10 cellular contexts compared by ENCODE assay signal in genomic region chr5:57094753-57095683, GRCh38.
DNase-seq lines count a peak whose midpoint lies in the region; ATAC-seq and TF ChIP-seq lines count a peak whose summit lies in the region.
"Had no signal": no experiment of that assay in that cellular context is flagged by ENCODE, and none has a peak within 500 bp of the region (broad histone marks: within the 10 kb centered on the region; RNA-seq: fewer than 3 reads in every experiment).

No MANE protein-coding gene starts in this region.

- ATAC-seq in right cardiac atrium = no peak
- ATAC-seq in esophagus mucosa = peak; percentile 58
- ATAC-seq in HG03280 (IDR thresholded peaks at IDR 0.05; ENCODE audit: unreplicated experiment) = no peak

- no peak overlapping the region for H3K27ac ChIP-seq in left ventricle myocardium inferior (replicated peaks)
- H3K27ac ChIP-seq in right cardiac atrium (ENCODE audit: low read length) = no peak overlapping the region
- no peak overlapping the region for H3K27ac ChIP-seq in OCI-LY1 (ENCODE audit: low read depth, low read length, poor library complexity, severe bottlenecking)
- H3K27ac ChIP-seq: ascending aorta, ovary had no signal

- H3K9me3 ChIP-seq in left ventricle myocardium inferior (replicated peaks) (peaks cover 32% of the 10 kb centered on the region), right cardiac atrium (ENCODE audit: control insufficient read depth, low read length) (peaks cover 3% of the 10 kb centered on the region), OCI-LY1 (ENCODE audit: low read length) (0 out of 2 replicates have a peak, but pooled peaks cover 2% of the 10 kb centered on the region)
- H3K9me3 ChIP-seq: ovary had no signal

- H3K27me3 ChIP-seq in left ventricle myocardium inferior (ENCODE audit: low read depth) = peaks cover 9% of the 10 kb centered on the region
- no peaks in the 10 kb centered on the region for H3K27me3 ChIP-seq in right cardiac atrium (ENCODE audit: control insufficient read depth, insufficient read depth)
- no peaks in the 10 kb centered on the region for H3K27me3 ChIP-seq in OCI-LY1 (ENCODE audit: insufficient read depth, low read length)
- H3K27me3 ChIP-seq: ascending aorta, ovary had no signal

- no peaks in the 10 kb centered on the region for H3K4me1 ChIP-seq in left ventricle myocardium inferior
- H3K4me1 ChIP-seq in right cardiac atrium (ENCODE audit: control insufficient read depth, insufficient read depth, low read length) = no peaks in the 10 kb centered on the region
- H3K4me1 ChIP-seq in OCI-LY1 (ENCODE audit: insufficient read depth, low read length, severe bottlenecking) = no peaks in the 10 kb centered on the region
- H3K4me1 ChIP-seq: ascending aorta had no signal

- H3F3A ChIP-seq in OCI-LY1 (ENCODE audit: insufficient read depth, low read length) = no peaks in the 10 kb centered on the region

- no peak for DNase-seq in left ventricle myocardium inferior
- DNase-seq in right cardiac atrium = no peak
- DNase-seq in amniotic stem cell (lab: John Stamatoyannopoulos, UW) = no peak
- no peak for DNase-seq in central memory CD4-positive, alpha-beta T cell
- no peak for DNase-seq in NCI-H2196 (lab: John Stamatoyannopoulos, UW; ENCODE audit: unreplicated experiment)
- DNase-seq: ovary had no signal

- H3K79me2 ChIP-seq in OCI-LY1 (ENCODE audit: insufficient read depth, low read length) = no peaks in the 10 kb centered on the region

- H3K36me3 ChIP-seq in left ventricle myocardium inferior (no peaks in the 10 kb centered on the region), OCI-LY1 (ENCODE audit: insufficient read depth, low read length) (no peaks in the 10 kb centered on the region)
- H3K36me3 ChIP-seq: ascending aorta, ovary had no signal

- WGBS in right cardiac atrium = 76% methylated on average over 10 of the region's 10 CpGs

- H3K9ac ChIP-seq in OCI-LY1 (ENCODE audit: low read length) = no peak overlapping the region

- H2AFZ ChIP-seq in OCI-LY1 (ENCODE audit: low read length) = no peak overlapping the region

- intact Hi-C loops in left ventricle myocardium inferior (cut with micrococcal nuclease) (no loop called here), right cardiac atrium (cut with DNase I) (no loop called here)

- peak; percentile 22 for TF ChIP-seq CTCF in left ventricle myocardium inferior (IDR thresholded peaks at IDR 0.05; ENCODE audit: borderline replicate concordance)
- peak; percentile 63 for TF ChIP-seq CTCF in OCI-LY1 (IDR thresholded peaks at IDR 0.05; ENCODE audit: low read length)

- H3K4me3 ChIP-seq in left ventricle myocardium inferior (no peak overlapping the region), right cardiac atrium (ENCODE audit: low read length) (no peak overlapping the region), OCI-LY1 (ENCODE audit: low read depth, low read length, poor library complexity, severe bottlenecking) (no peak overlapping the region)
- H3K4me3 ChIP-seq: ascending aorta, ovary had no signal

- H3K4me2 ChIP-seq in OCI-LY1 (ENCODE audit: low read length) = no peak overlapping the region

- no peaks in the 10 kb centered on the region for H4K20me1 ChIP-seq in OCI-LY1 (ENCODE audit: insufficient read depth, low read length)

- H3K9me2 ChIP-seq in OCI-LY1 (ENCODE audit: low read depth, low read length) = no peaks in the 10 kb centered on the region
